ENCODE assay signal across 11 cellular contexts in the genomic region with DNA sequence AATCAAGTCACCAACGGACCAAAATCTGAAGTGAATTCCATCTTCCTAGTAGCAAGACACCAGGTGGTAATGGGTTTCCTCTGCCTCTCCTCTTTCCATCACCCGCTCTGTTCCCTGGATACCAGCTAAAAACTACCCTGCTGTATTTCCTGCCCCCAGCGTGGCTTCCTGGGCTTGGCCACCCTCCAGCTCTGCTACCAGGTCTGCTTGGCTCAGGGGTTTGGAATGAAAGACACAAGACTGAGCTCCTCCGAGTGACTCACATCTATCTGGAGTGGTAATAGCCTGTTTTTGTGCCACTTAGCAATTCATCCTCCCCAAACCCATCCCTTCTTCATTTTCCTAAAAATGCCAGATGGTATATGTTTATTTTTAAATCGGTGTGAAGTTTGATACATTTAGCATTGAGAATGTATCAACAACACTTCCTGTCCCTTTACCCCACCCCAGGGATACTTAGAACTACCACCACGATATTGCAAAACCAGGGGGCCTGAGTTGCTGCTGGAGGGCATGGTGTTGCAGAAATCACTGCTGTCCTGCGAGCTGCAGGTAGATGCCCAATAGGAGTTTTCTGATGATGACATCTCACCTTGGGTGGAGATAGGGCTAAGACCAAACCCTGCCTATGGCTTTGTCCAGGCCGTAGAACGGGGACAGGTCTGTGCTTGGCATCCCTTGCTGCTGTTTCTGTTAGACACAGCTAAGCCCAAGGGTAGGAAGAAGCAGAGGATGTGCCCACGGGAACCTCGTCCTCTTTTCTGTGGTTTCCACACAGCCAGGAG. TPM values are rescaled to one million over a fixed set of nuclear protein-coding genes. Genes with fewer than 3 reads are reported as not detected.
DNase-seq lines count a peak whose midpoint lies in the region; ATAC-seq and TF ChIP-seq lines count a peak whose summit lies in the region.
"Had no signal": no experiment of that assay in that cellular context is flagged by ENCODE, and none has a peak within 500 bp of the region (broad histone marks: within the 10 kb centered on the region; RNA-seq: fewer than 3 reads in every experiment).

No MANE protein-coding gene starts in this region.

- H3K9me3 ChIP-seq in stomach, result no peaks in the 10 kb centered on the region

- peaks cover 0 to 4% (median 0%) of the 10 kb centered on the region in 3 donors for H3K27me3 ChIP-seq in stomach

- TF ChIP-seq CTCF in fibroblast of villous mesenchyme (IDR thresholded peaks at IDR 0.05; ENCODE audit: insufficient read depth, low read depth, low read length), result no peak
- no peak for TF ChIP-seq CTCF in stomach (IDR thresholded peaks at IDR 0.05)

- no peak overlapping the region for H3K4me3 ChIP-seq in fibroblast of villous mesenchyme (ENCODE audit: low read depth, low read length)
- H3K4me3 ChIP-seq in stomach, result no peak overlapping the region

- ATAC-seq in effector memory CD8-positive, alpha-beta T cell (replicated peaks), result no peak
- ATAC-seq: WTC11 had no signal

- H3K4me1 Mint-ChIP-seq in effector memory CD8-positive, alpha-beta T cell (ENCODE audit: low read depth in 2 of 2), result no peaks in the 10 kb centered on the region

- no peaks in the 10 kb centered on the region for H3K36me3 Mint-ChIP-seq in effector memory CD8-positive, alpha-beta T cell (ENCODE audit: insufficient read depth)
- H3K36me3 Mint-ChIP-seq: WTC11 had no signal

- in situ Hi-C loops in SK-MEL-5 (cut with HindIII; ENCODE audit: low pct_unique_long_range_greater_than_20kb, low sequenced_read_pairs), result no loop called here

- no peak overlapping the region for H3K4me3 Mint-ChIP-seq in effector memory CD8-positive, alpha-beta T cell
- H3K4me3 Mint-ChIP-seq: WTC11 had no signal

- peak; percentile 78 for DNase-seq in DMS 273 (lab: John Stamatoyannopoulos, UW; ENCODE audit: unreplicated experiment)
- DNase-seq in DMS 273 treated with DMSO at 0.1 percent for 48 hours (lab: John Stamatoyannopoulos, UW), result no peak
- peak; percentile 49 for DNase-seq in SK-MEL-5 (ENCODE audit: low read depth, low spot score)
- peak; percentile 76 for DNase-seq in fibroblast of villous mesenchyme (ENCODE audit: low read depth)
- DNase-seq in stomach, result no peak
- no peak for DNase-seq in effector memory CD8-positive, alpha-beta T cell
- no peak for DNase-seq in NOMO-1 treated with dmso at 0.1 percent for 144 hours (lab: John Stamatoyannopoulos, UW; ENCODE audit: unreplicated experiment)
- DNase-seq in RPMI8226, result no peak
- DNase-seq: KBM-7 had no signal

- TF ChIP-seq POLR2A in stomach (IDR thresholded peaks at IDR 0.05), result no peak

- peaks cover 16 to 57% of the 10 kb centered on the region in 2 donors for H3K27me3 Mint-ChIP-seq in effector memory CD8-positive, alpha-beta T cell

- H3K27ac ChIP-seq in stomach, result peak overlapping the region in 3 of 5 donors; percentile 48 to 78 (median 48)
- H3K27ac ChIP-seq: 22Rv1 had no signal

- peaks cover 0 to 28% (median 0%) of the 10 kb centered on the region in 4 donors for H3K4me1 ChIP-seq in stomach

- intact Hi-C loops in stomach (cut with DNase I; ENCODE audit: low total_unique reads), result no loop called here

- H3K36me3 ChIP-seq in stomach, result no peaks in the 10 kb centered on the region

- H3K9me3 Mint-ChIP-seq in effector memory CD8-positive, alpha-beta T cell, result no peaks in the 10 kb centered on the region
- H3K9me3 Mint-ChIP-seq: WTC11 had no signal

- TF ChIP-seq EP300 in stomach (IDR thresholded peaks at IDR 0.05), result no peak

- H3K27ac Mint-ChIP-seq in effector memory CD8-positive, alpha-beta T cell, result no peak overlapping the region
- H3K27ac Mint-ChIP-seq: WTC11 had no signal

- WGBS in stomach, 5 donors, result 66 to 79% (median 78%) methylated on average over 11 of the region's 11 CpGs

RNA-seq across cellular contexts. Expression of a gene that starts 7.5 kb away (rescaled TPM):
- total RNA-seq in SK-MEL-5 (2014; rRNA removed; shearing (Covaris generic)), result 36.6 and 68.3 TPM in 2 replicates
- 96.4 and 116 TPM in 2 replicates for polyA plus RNA-seq in SK-MEL-5 (2015; cell fraction: cytosol; rRNA removed)
- polyA plus RNA-seq in SK-MEL-5 (2015; cell fraction: nucleus; rRNA removed), result 184 and 238 TPM in 2 replicates
- total RNA-seq in fibroblast of villous mesenchyme (24.2 and 39.7 TPM in 2 replicates), stomach (100 to 1,000 TPM in 1 of 5 donors, 10 to 100 TPM in 4; 17.5 to 130 (median 37.3) TPM)
- polyA plus RNA-seq in stomach, result 1 to 10 TPM; 3.5 to 5.1 (median 4.9) TPM

RNA-seq across cellular contexts. Expression of a gene that starts 45.9 kb away (rescaled TPM):
- 33.7 and 38.7 TPM in 2 replicates for total RNA-seq in SK-MEL-5 (2014; rRNA removed; shearing (Covaris generic))
- 66.9 and 80.5 TPM in 2 replicates for polyA plus RNA-seq in SK-MEL-5 (2015; cell fraction: cytosol; rRNA removed)
- polyA plus RNA-seq in SK-MEL-5 (2015; cell fraction: nucleus; rRNA removed), result 35.1 and 37.9 TPM in 2 replicates
- 19.6 and 21.6 TPM in 2 replicates for total RNA-seq in fibroblast of villous mesenchyme
- total RNA-seq in stomach, result 100 to 1,000 TPM in 1 of 5 donors, 10 to 100 TPM in 4; 11.7 to 564 (median 17.9) TPM
- 10 to 100 TPM in 2 of 3 donors, 1 to 10 TPM in 1; 6.7 to 20.5 (median 12.7) TPM for polyA plus RNA-seq in stomach

Comparison
In these comparisons a context has a peak if more than half of its experiments do, and no peak if none do; other contexts are left out.
1. DNase-seq: peak in DMS 273 (single experiment), SK-MEL-5 (single experiment) and fibroblast of villous mesenchyme (single experiment); none in DMS 273 treated with DMSO at 0.1 percent for 48 hours (single experiment), stomach (single experiment), effector memory CD8-positive, alpha-beta T cell (0 of 3), NOMO-1 treated with dmso at 0.1 percent for 144 hours (single experiment) and RPMI8226 (single experiment).